19 cellular contexts compared by ENCODE assay signal in genomic region chr6:358432-358831, GRCh38. TPM values are rescaled to one million over a fixed set of nuclear protein-coding genes. Genes with fewer than 3 reads are reported as not detected.
DNase-seq lines count a peak whose midpoint lies in the region; ATAC-seq and TF ChIP-seq lines count a peak whose summit lies in the region.
"Had no signal": no experiment of that assay in that cellular context is flagged by ENCODE, and none has a peak within 500 bp of the region (broad histone marks: within the 10 kb centered on the region; RNA-seq: fewer than 3 reads in every experiment).

No MANE protein-coding gene starts in this region.

- DNase-seq in activated naive CD8-positive, alpha-beta T cell treated with anti-CD3 and anti-CD28 coated beads, Interleukin-2, amount 50 U/mL, for 24 hours = no peak
- DNase-seq in lower lobe of right lung (peak; percentile 52), DMS53 treated with DMSO at 0.1 percent for 48 hours (lab: John Stamatoyannopoulos, UW; ENCODE audit: unreplicated experiment) (no peak), NCI-H1048 (lab: John Stamatoyannopoulos, UW) (no peak)
- DNase-seq: activated CD4-positive, alpha-beta T cell treated with anti-CD3 and anti-CD28 coated beads for 1 hour; activated T-cell treated with anti-CD3 and anti-CD28 coated beads, Interleukin-2, amount 50 U/mL, for 4 hours; body of pancreas; DMS79 treated with DMSO at 0.1 percent for 48 hours; NCI-H1930; NCI-H69; SHP77 treated with DMSO at 0.1 percent for 48 hours had no signal

- peaks cover under 1% of the 10 kb centered on the region for H3K9me3 ChIP-seq in lower lobe of right lung
- H3K9me3 ChIP-seq: body of pancreas had no signal

- no peak for TF ChIP-seq CTCF in lower lobe of right lung (IDR thresholded peaks at IDR 0.05)

- peaks cover 47 to 66% (median 47%) of the 10 kb centered on the region in 3 donors for H3K4me1 Mint-ChIP-seq in IgD-negative memory B cell
- peaks cover 25% of the 10 kb centered on the region for H3K4me1 Mint-ChIP-seq in activated naive CD8-positive, alpha-beta T cell treated with anti-CD3 and anti-CD28 coated beads, Interleukin-2, amount 50 U/mL, for 24 hours
- peaks cover 87% of the 10 kb centered on the region for H3K4me1 Mint-ChIP-seq in stimulated activated memory B cell treated with anti-CD40 and anti-IgM and Interleukin-4, amounts not matched to agents 10 μg/mL and 1 μg/mL and 100 μg/mL, for 72 hours
- H3K4me1 Mint-ChIP-seq: activated naive CD4-positive, alpha-beta T cell treated with anti-CD3 and anti-CD28 coated beads, Interleukin-2, amount 50 U/mL, for 24 hours had no signal

- no peak overlapping the region for H3K4me3 ChIP-seq in lower lobe of right lung
- H3K4me3 ChIP-seq: body of pancreas, thoracic aorta had no signal

- ATAC-seq in activated naive CD8-positive, alpha-beta T cell treated with anti-CD3 and anti-CD28 coated beads, Interleukin-2, amount 50 U/mL, for 24 hours = no peak
- ATAC-seq in lower lobe of right lung = peak in 1 of 2 donors; percentile 4
- ATAC-seq in stimulated activated memory B cell treated with anti-CD40 and anti-IgM and Interleukin-4, amounts not matched to agents 10 μg/mL and 1 μg/mL and 100 μg/mL, for 72 hours = peak; percentile 14
- no peak for ATAC-seq in HG03439 (IDR thresholded peaks at IDR 0.05; ENCODE audit: unreplicated experiment)
- ATAC-seq: activated T-cell treated with anti-CD3 and anti-CD28 coated beads, Interleukin-2, amount 50 U/mL, for 4 hours; body of pancreas had no signal

- H3K27ac ChIP-seq in lower lobe of right lung = no peak overlapping the region
- H3K27ac ChIP-seq: body of pancreas, thoracic aorta had no signal

- no peaks in the 10 kb centered on the region for H3K36me3 ChIP-seq in lower lobe of right lung
- H3K36me3 ChIP-seq: thoracic aorta had no signal

- H3K27me3 Mint-ChIP-seq in IgD-negative memory B cell = peaks cover 2% of the 10 kb centered on the region
- no peaks in the 10 kb centered on the region for H3K27me3 Mint-ChIP-seq in activated naive CD8-positive, alpha-beta T cell treated with anti-CD3 and anti-CD28 coated beads, Interleukin-2, amount 50 U/mL, for 24 hours
- H3K27me3 Mint-ChIP-seq in stimulated activated memory B cell treated with anti-CD40 and anti-IgM and Interleukin-4, amounts not matched to agents 10 μg/mL and 1 μg/mL and 100 μg/mL, for 72 hours = no peaks in the 10 kb centered on the region
- H3K27me3 Mint-ChIP-seq: activated naive CD4-positive, alpha-beta T cell treated with anti-CD3 and anti-CD28 coated beads, Interleukin-2, amount 50 U/mL, for 24 hours had no signal

- peak overlapping the region; percentile 76 to 97 (median 96) for H3K27ac Mint-ChIP-seq in IgD-negative memory B cell
- H3K27ac Mint-ChIP-seq in activated naive CD8-positive, alpha-beta T cell treated with anti-CD3 and anti-CD28 coated beads, Interleukin-2, amount 50 U/mL, for 24 hours = peak overlapping the region; percentile 16
- H3K27ac Mint-ChIP-seq in stimulated activated memory B cell treated with anti-CD40 and anti-IgM and Interleukin-4, amounts not matched to agents 10 μg/mL and 1 μg/mL and 100 μg/mL, for 72 hours = peak overlapping the region; percentile 97
- H3K27ac Mint-ChIP-seq: activated naive CD4-positive, alpha-beta T cell treated with anti-CD3 and anti-CD28 coated beads, Interleukin-2, amount 50 U/mL, for 24 hours; nephron had no signal

- intact Hi-C loops in lower lobe of right lung (cut with DNase I) = no loop called here

- no peaks in the 10 kb centered on the region for H3K4me1 ChIP-seq in lower lobe of right lung
- H3K4me1 ChIP-seq: body of pancreas had no signal

- H3K27me3 ChIP-seq in lower lobe of right lung (ENCODE audit: low read depth) = no peaks in the 10 kb centered on the region
- H3K27me3 ChIP-seq: body of pancreas had no signal

- H3K36me3 Mint-ChIP-seq in IgD-negative memory B cell = peaks cover 3% of the 10 kb centered on the region
- H3K36me3 Mint-ChIP-seq in activated naive CD8-positive, alpha-beta T cell treated with anti-CD3 and anti-CD28 coated beads, Interleukin-2, amount 50 U/mL, for 24 hours (ENCODE audit: low read depth) = peaks cover 2% of the 10 kb centered on the region
- peaks cover 19% of the 10 kb centered on the region for H3K36me3 Mint-ChIP-seq in stimulated activated memory B cell treated with anti-CD40 and anti-IgM and Interleukin-4, amounts not matched to agents 10 μg/mL and 1 μg/mL and 100 μg/mL, for 72 hours
- H3K36me3 Mint-ChIP-seq: activated naive CD4-positive, alpha-beta T cell treated with anti-CD3 and anti-CD28 coated beads, Interleukin-2, amount 50 U/mL, for 24 hours had no signal

- peak overlapping the region; percentile 6 to 89 (median 66) for H3K4me3 Mint-ChIP-seq in IgD-negative memory B cell
- H3K4me3 Mint-ChIP-seq in activated naive CD8-positive, alpha-beta T cell treated with anti-CD3 and anti-CD28 coated beads, Interleukin-2, amount 50 U/mL, for 24 hours = no peak overlapping the region
- peak overlapping the region; percentile 65 for H3K4me3 Mint-ChIP-seq in stimulated activated memory B cell treated with anti-CD40 and anti-IgM and Interleukin-4, amounts not matched to agents 10 μg/mL and 1 μg/mL and 100 μg/mL, for 72 hours
- H3K4me3 Mint-ChIP-seq: activated naive CD4-positive, alpha-beta T cell treated with anti-CD3 and anti-CD28 coated beads, Interleukin-2, amount 50 U/mL, for 24 hours; activated T-cell treated with anti-CD3 and anti-CD28 coated beads, Interleukin-2, amount 50 U/mL, for 4 hours; nephron had no signal

- H3K9me3 Mint-ChIP-seq in IgD-negative memory B cell = no peaks in the 10 kb centered on the region
- H3K9me3 Mint-ChIP-seq in activated naive CD8-positive, alpha-beta T cell treated with anti-CD3 and anti-CD28 coated beads, Interleukin-2, amount 50 U/mL, for 24 hours = no peaks in the 10 kb centered on the region
- H3K9me3 Mint-ChIP-seq in stimulated activated memory B cell treated with anti-CD40 and anti-IgM and Interleukin-4, amounts not matched to agents 10 μg/mL and 1 μg/mL and 100 μg/mL, for 72 hours = no peaks in the 10 kb centered on the region
- H3K9me3 Mint-ChIP-seq: activated naive CD4-positive, alpha-beta T cell treated with anti-CD3 and anti-CD28 coated beads, Interleukin-2, amount 50 U/mL, for 24 hours had no signal

RNA-seq across cellular contexts. Expression of gene IRF4, which starts 33.1 kb away (rescaled TPM):
- 22.9 TPM for polyA plus RNA-seq in IgD-negative memory B cell
- total RNA-seq in lower lobe of right lung = 6.0 TPM
- total RNA-seq: glomerular endothelial cell, LHCN-M2 had no signal

Comparison
In these comparisons a context has a peak if more than half of its experiments do, and no peak if none do; other contexts are left out.
1. H3K27ac Mint-ChIP-seq: peak in every context shown above with its lines; median percentile 97 in stimulated activated memory B cell treated with anti-CD40 and anti-IgM and Interleukin-4, amounts not matched to agents 10 μg/mL and 1 μg/mL and 100 μg/mL, for 72 hours; 96 in IgD-negative memory B cell; 16 in activated naive CD8-positive, alpha-beta T cell treated with anti-CD3 and anti-CD28 coated beads, Interleukin-2, amount 50 U/mL, for 24 hours.